Comparison of ENCODE assay signal across 9 cellular contexts in the genomic region with DNA sequence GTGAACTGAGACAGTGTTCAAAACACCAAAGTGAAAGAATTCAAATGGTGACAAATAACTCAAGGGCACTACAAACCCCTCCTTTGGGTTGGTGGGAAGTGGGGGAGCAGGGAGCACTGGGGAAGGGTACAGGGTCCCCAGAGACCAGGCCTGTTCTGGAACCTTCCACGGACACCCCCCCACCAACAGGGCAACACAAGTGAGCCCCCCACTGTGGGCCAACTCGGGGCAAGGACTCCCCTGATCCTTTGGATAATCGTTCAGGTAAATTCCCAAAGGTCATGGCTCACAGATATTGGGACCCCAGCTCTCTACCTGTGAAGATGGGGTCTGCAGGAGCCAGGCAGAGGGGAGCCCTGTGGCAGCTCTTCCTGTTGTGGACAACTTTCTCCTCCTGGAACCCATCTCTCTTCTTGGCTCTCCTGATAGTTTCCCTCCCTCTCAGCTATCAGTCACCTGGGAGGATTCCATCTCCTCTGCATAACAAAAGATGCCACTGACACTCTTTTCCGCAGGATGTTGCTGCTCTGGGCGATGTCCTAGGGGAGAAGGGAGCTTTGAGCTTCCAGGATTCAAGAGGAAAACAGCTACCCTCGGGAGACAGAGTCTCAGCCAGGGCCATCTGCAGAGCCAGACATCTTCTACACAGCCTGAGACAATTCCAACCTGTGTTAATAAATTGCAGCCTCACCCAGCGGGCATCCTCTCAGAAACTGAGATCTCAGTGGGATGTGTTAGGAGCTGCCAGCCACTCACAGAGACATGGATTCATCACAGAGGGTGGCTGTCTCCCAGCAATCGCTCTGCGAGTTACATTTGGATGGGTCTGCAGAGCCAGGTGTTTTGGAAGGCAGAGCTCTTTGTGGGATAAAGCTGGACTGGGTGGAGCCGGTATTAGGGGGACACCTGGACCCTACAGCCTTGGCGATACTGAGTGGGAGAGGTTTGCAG. TPM values are rescaled to one million over a fixed set of nuclear protein-coding genes. Genes with fewer than 3 reads are reported as not detected.
A peak's percentile ranks its signal among the peaks of the same experiment; 100 is the strongest.
DNase-seq lines count a peak whose midpoint lies in the region; ATAC-seq, FAIRE-seq and TF ChIP-seq lines count a peak whose summit lies in the region.
"Had no signal": no experiment of that assay in that cellular context is flagged by ENCODE, and none has a peak within 500 bp of the region (broad histone marks: within the 10 kb centered on the region; RNA-seq: fewer than 3 reads in every experiment).

No MANE protein-coding gene starts in this region.

- intact Hi-C loops in psoas muscle (cut with DNase I) = loop anchor here in 1 of 2 donors (5.0 kb wide), 1 partner anchor 35 kb away; the partner anchor contains the start of gene MBP

- H3K4me1 Mint-ChIP-seq in chondrocyte (ENCODE audit: low read depth) = peaks cover 61% of the 10 kb centered on the region

- peak; percentile 15 for DNase-seq in DMS79 treated with DMSO at 0.1 percent for 48 hours (lab: John Stamatoyannopoulos, UW)
- no peak for DNase-seq in DMS79 (lab: John Stamatoyannopoulos, UW)
- DNase-seq in NCI-H146 (lab: John Stamatoyannopoulos, UW) = peak; percentile 93
- DNase-seq in chondrocyte (ENCODE audit: low spot score) = no peak
- DNase-seq in psoas muscle = no peak
- DNase-seq in D721Med (ENCODE audit: insufficient read length, low spot score) = no peak
- no peak for DNase-seq in NK-92 (lab: John Stamatoyannopoulos, UW; ENCODE audit: unreplicated experiment)
- no peak for DNase-seq in RCC 7860 (ENCODE audit: low spot score)

- H3K9me3 ChIP-seq in psoas muscle = no peaks in the 10 kb centered on the region

- no peaks in the 10 kb centered on the region for H3K27me3 Mint-ChIP-seq in chondrocyte (ENCODE audit: low read depth)

- H3K27ac Mint-ChIP-seq in chondrocyte (ENCODE audit: unreplicated experiment) = peak overlapping the region; percentile 45

- peaks cover 0 to 9% of the 10 kb centered on the region in 2 donors for H3K36me3 ChIP-seq in psoas muscle (ENCODE audit: insufficient read depth in 1 of 2, low read depth in 1 of 2)

- 59 to 62% (median 60%) methylated on average over 11 of the region's 11 CpGs for WGBS in psoas muscle, 3 donors

- H3K27ac ChIP-seq in psoas muscle = peak overlapping the region; percentile 77
- H3K27ac ChIP-seq: 22Rv1 had no signal

- H3K4me3 ChIP-seq in psoas muscle = no peak overlapping the region

- peaks cover 47% of the 10 kb centered on the region for H3K4me1 ChIP-seq in psoas muscle

- peaks cover 2% of the 10 kb centered on the region for H3K36me3 Mint-ChIP-seq in chondrocyte (ENCODE audit: low read depth)

- H3K27me3 ChIP-seq in psoas muscle (ENCODE audit: insufficient read depth in 3 of 3, low read length in 2 of 3) = no peaks in the 10 kb centered on the region

- TF ChIP-seq CTCF in chondrocyte (IDR thresholded peaks at IDR 0.05) (no peak), psoas muscle (IDR thresholded peaks at IDR 0.05) (no peak), D721Med (IDR thresholded peaks at IDR 0.05; ENCODE audit: insufficient read depth, missing control alignments) (no peak)

- no peak for ATAC-seq in psoas muscle

- H3K4me3 Mint-ChIP-seq in chondrocyte (ENCODE audit: unreplicated experiment) = no peak overlapping the region

- no peak for FAIRE-seq in D721Med (lab: Jason Lieb, UNC)
- no peak for FAIRE-seq in RCC 7860 (lab: Jason Lieb, UNC)

- H3K9me3 Mint-ChIP-seq in chondrocyte (ENCODE audit: low read depth) = no peaks in the 10 kb centered on the region

RNA-seq across cellular contexts. Expression of gene MBP, which starts 35.4 kb away (rescaled TPM):
- total RNA-seq in chondrocyte (8.3 to 15.9 TPM (median 14.0 TPM) in 3 replicates), psoas muscle (10 to 100 TPM; 51.6 to 88.2 (median 78.6) TPM)
- polyA plus RNA-seq in psoas muscle = 10 to 100 TPM; 16.4 to 43.9 (median 40.8) TPM

Comparison
In these comparisons a context has a peak if more than half of its experiments do, and no peak if none do; other contexts are left out.
1. DNase-seq: peak in DMS79 treated with DMSO at 0.1 percent for 48 hours (single experiment) and NCI-H146 (single experiment); none in DMS79 (single experiment), chondrocyte (single experiment), psoas muscle (0 of 2), D721Med (single experiment), NK-92 (single experiment) and RCC 7860 (single experiment).